In genomic region chr5:67301285-67301904, GRCh38 we compare ENCODE assay signal across 10 cellular contexts.
DNase-seq lines count a peak whose midpoint lies in the region; ATAC-seq and TF ChIP-seq lines count a peak whose summit lies in the region.
"Had no signal": no experiment of that assay in that cellular context is flagged by ENCODE, and none has a peak within 500 bp of the region (broad histone marks: within the 10 kb centered on the region; RNA-seq: fewer than 3 reads in every experiment).

No MANE protein-coding gene starts in this region.

- DNase-seq in AG09319 (ENCODE audit: extremely low read depth, low read depth) (peak; percentile 42), NCI-H69 (lab: John Stamatoyannopoulos, UW) (peak; percentile 32), omental fat pad (ENCODE audit: low spot score) (peak; percentile 65), DMS79 treated with DMSO at 0.1 percent for 48 hours (lab: John Stamatoyannopoulos, UW) (no peak)
- no peak for DNase-seq in activated CD4-positive, alpha-beta T cell treated with anti-CD3 and anti-CD28 coated beads for 36 hours
- DNase-seq: DND-41, SHP77 had no signal

- H3K9me3 Mint-ChIP-seq in activated CD4-positive, alpha-beta T cell treated with anti-CD3 and anti-CD28 coated beads for 36 hours (ENCODE audit: low read depth), result no peaks in the 10 kb centered on the region

- H3K4me1 Mint-ChIP-seq in activated CD4-positive, alpha-beta T cell treated with anti-CD3 and anti-CD28 coated beads for 36 hours, result peaks cover 12% of the 10 kb centered on the region

- POLR2A ChIA-PET in activated CD4-positive, alpha-beta T cell treated with anti-CD3 and anti-CD28 coated beads for 36 hours (lab: Charles Lee), result no interaction called here

- no peak overlapping the region for H3K27ac Mint-ChIP-seq in activated CD4-positive, alpha-beta T cell treated with anti-CD3 and anti-CD28 coated beads for 36 hours

- no peak for TF ChIP-seq CTCF in AG09319 (IDR thresholded peaks at IDR 0.05; ENCODE audit: low read depth, low read length)
- TF ChIP-seq CTCF in omental fat pad (IDR thresholded peaks at IDR 0.05), result no peak

- ATAC-seq in esophagus mucosa (peak; percentile 84), omental fat pad (ENCODE audit: low FRiP score) (peak; percentile 90), HG02678 (IDR thresholded peaks at IDR 0.05; ENCODE audit: unreplicated experiment) (no peak), GM19452 (IDR thresholded peaks at IDR 0.05; ENCODE audit: unreplicated experiment) (no peak)
- ATAC-seq in activated CD4-positive, alpha-beta T cell treated with anti-CD3 and anti-CD28 coated beads for 36 hours, result no peak

- H3K36me3 Mint-ChIP-seq in activated CD4-positive, alpha-beta T cell treated with anti-CD3 and anti-CD28 coated beads for 36 hours (ENCODE audit: low read depth), result no peaks in the 10 kb centered on the region

- H3K27me3 Mint-ChIP-seq in activated CD4-positive, alpha-beta T cell treated with anti-CD3 and anti-CD28 coated beads for 36 hours, result peaks cover 5% of the 10 kb centered on the region

- intact Hi-C loops in activated CD4-positive, alpha-beta T cell treated with anti-CD3 and anti-CD28 coated beads for 36 hours (cut with DNase I, micrococcal nuclease), result no loop called here

- H3K4me3 Mint-ChIP-seq in activated CD4-positive, alpha-beta T cell treated with anti-CD3 and anti-CD28 coated beads for 36 hours, result no peak overlapping the region

- CTCF ChIA-PET in activated CD4-positive, alpha-beta T cell treated with anti-CD3 and anti-CD28 coated beads for 36 hours (lab: Charles Lee), result interaction anchor here (1.0 to 1.6 kb wide), 3 partner anchors 8 to 942 kb away, joined by 3 to 4 read pairs (median 4); no protein-coding TSS in a partner anchor

Comparison
In these comparisons a context has a peak if more than half of its experiments do, and no peak if none do; other contexts are left out.
1. DNase-seq: peak in AG09319 (single experiment), NCI-H69 (single experiment) and omental fat pad (single experiment); none in activated CD4-positive, alpha-beta T cell treated with anti-CD3 and anti-CD28 coated beads for 36 hours (single experiment) and DMS79 treated with DMSO at 0.1 percent for 48 hours (single experiment).
2. ATAC-seq: peak in esophagus mucosa (single experiment) and omental fat pad (single experiment); none in HG02678 (single experiment), activated CD4-positive, alpha-beta T cell treated with anti-CD3 and anti-CD28 coated beads for 36 hours (single experiment) and GM19452 (single experiment).